10 cellular contexts compared by ENCODE assay signal in genomic region chr4:103429283-103429682, GRCh38.
A peak's percentile ranks its signal among the peaks of the same experiment; 100 is the strongest.
DNase-seq lines count a peak whose midpoint lies in the region; ATAC-seq and TF ChIP-seq lines count a peak whose summit lies in the region.
"Had no signal": no experiment of that assay in that cellular context is flagged by ENCODE, and none has a peak within 500 bp of the region (broad histone marks: within the 10 kb centered on the region; RNA-seq: fewer than 3 reads in every experiment).

No MANE protein-coding gene starts in this region.

- no peak overlapping the region for H3K4me3 ChIP-seq in OCI-LY1 (ENCODE audit: low read depth, low read length, poor library complexity, severe bottlenecking)
- no peak overlapping the region for H3K4me3 ChIP-seq in uterus

- TF ChIP-seq POLR2A in uterus (IDR thresholded peaks at IDR 0.05) = no peak

- H3K9ac ChIP-seq in OCI-LY1 (ENCODE audit: low read length) = no peak overlapping the region

- H3K36me3 ChIP-seq in OCI-LY1 (ENCODE audit: insufficient read depth, low read length) = no peaks in the 10 kb centered on the region
- no peaks in the 10 kb centered on the region for H3K36me3 ChIP-seq in uterus

- no peaks in the 10 kb centered on the region for H3K9me2 ChIP-seq in OCI-LY1 (ENCODE audit: low read depth, low read length)

- TF ChIP-seq CTCF in OCI-LY1 (IDR thresholded peaks at IDR 0.05; ENCODE audit: low read length) (peak; percentile 57), uterus (IDR thresholded peaks at IDR 0.05) (no peak)

- H3K4me1 Mint-ChIP-seq in stimulated activated naive CD8-positive, alpha-beta T cell treated with anti-CD3 and anti-CD28 coated beads, Interleukin-15, amount 100 ng/mL, for 72 hours = no peaks in the 10 kb centered on the region
- H3K4me1 Mint-ChIP-seq: IgD-negative memory B cell had no signal

- no peak overlapping the region for H3K27ac ChIP-seq in OCI-LY1 (ENCODE audit: low read depth, low read length, poor library complexity, severe bottlenecking)
- H3K27ac ChIP-seq in uterus = no peak overlapping the region
- no peak overlapping the region for H3K27ac ChIP-seq in substantia nigra (ENCODE audit: low read depth, low read length, poor library complexity, severe bottlenecking)

- intact Hi-C loops in uterus (cut with DNase I; ENCODE audit: low total_unique reads) = no loop called here

- no peaks in the 10 kb centered on the region for H3F3A ChIP-seq in OCI-LY1 (ENCODE audit: insufficient read depth, low read length)

- ATAC-seq in stimulated activated naive CD8-positive, alpha-beta T cell treated with anti-CD3 and anti-CD28 coated beads, Interleukin-15, amount 100 ng/mL, for 72 hours = peak; percentile 58
- no peak for ATAC-seq in stimulated activated naive CD8-positive, alpha-beta T cell treated with anti-CD3 and anti-CD28 coated beads, Interleukin-15, Interleukin-2, amounts not matched to agents 100 U/mL and 50 U/mL, for 24 hours
- ATAC-seq in HG02642 (IDR thresholded peaks at IDR 0.05; ENCODE audit: poor library complexity, unreplicated experiment) = peak; percentile 93

- no peak for DNase-seq in stimulated activated naive CD8-positive, alpha-beta T cell treated with anti-CD3 and anti-CD28 coated beads, Interleukin-15, amount 100 ng/mL, for 72 hours
- DNase-seq in stimulated activated naive CD8-positive, alpha-beta T cell treated with anti-CD3 and anti-CD28 coated beads, Interleukin-15, Interleukin-2, amounts not matched to agents 100 U/mL and 50 U/mL, for 24 hours = no peak
- no peak for DNase-seq in uterus
- DNase-seq in substantia nigra (lab: John Stamatoyannopoulos, UW) = no peak
- no peak for DNase-seq in HPDE6-E6E7 (ENCODE audit: extremely low spot score)
- no peak for DNase-seq in C1 segment of cervical spinal cord (lab: John Stamatoyannopoulos, UW)

- H3K9me3 ChIP-seq in OCI-LY1 (ENCODE audit: low read length) = no peaks in the 10 kb centered on the region
- H3K9me3 ChIP-seq in uterus = no peaks in the 10 kb centered on the region
- H3K9me3 ChIP-seq: Caco-2 had no signal

- H3K27me3 ChIP-seq in OCI-LY1 (ENCODE audit: insufficient read depth, low read length) (no peaks in the 10 kb centered on the region), uterus (no peaks in the 10 kb centered on the region)

- H3K79me2 ChIP-seq in OCI-LY1 (ENCODE audit: insufficient read depth, low read length) = no peaks in the 10 kb centered on the region

- H3K9me3 Mint-ChIP-seq in stimulated activated naive CD8-positive, alpha-beta T cell treated with anti-CD3 and anti-CD28 coated beads, Interleukin-15, amount 100 ng/mL, for 72 hours = no peaks in the 10 kb centered on the region

- no peak overlapping the region for H3K4me2 ChIP-seq in OCI-LY1 (ENCODE audit: low read length)

- H3K27me3 Mint-ChIP-seq in stimulated activated naive CD8-positive, alpha-beta T cell treated with anti-CD3 and anti-CD28 coated beads, Interleukin-15, amount 100 ng/mL, for 72 hours = peaks cover 8% of the 10 kb centered on the region

- H2AFZ ChIP-seq in OCI-LY1 (ENCODE audit: low read length) = no peak overlapping the region

- no peaks in the 10 kb centered on the region for H3K4me1 ChIP-seq in OCI-LY1 (ENCODE audit: insufficient read depth, low read length, severe bottlenecking)
- no peaks in the 10 kb centered on the region for H3K4me1 ChIP-seq in uterus

- peak overlapping the region in 1 of 2 donors; percentile 18 for H3K27ac Mint-ChIP-seq in stimulated activated naive CD8-positive, alpha-beta T cell treated with anti-CD3 and anti-CD28 coated beads, Interleukin-15, amount 100 ng/mL, for 72 hours
- H3K27ac Mint-ChIP-seq: IgD-negative memory B cell had no signal

- no peak overlapping the region for H3K4me3 Mint-ChIP-seq in stimulated activated naive CD8-positive, alpha-beta T cell treated with anti-CD3 and anti-CD28 coated beads, Interleukin-15, amount 100 ng/mL, for 72 hours
- H3K4me3 Mint-ChIP-seq: IgD-negative memory B cell had no signal

- H4K20me1 ChIP-seq in OCI-LY1 (ENCODE audit: insufficient read depth, low read length) = no peaks in the 10 kb centered on the region
